In genomic region chr11:119194811-119195210, GRCh38 we compare ENCODE assay signal across 2 cellular contexts.
TF ChIP-seq lines count a peak whose summit lies in the region.

No MANE protein-coding gene starts in this region.

TF ChIP-seq in HCT116, 20 proteins besides CTCF, POLR2A, EP300 and RAD21:
- TF ChIP-seq, protein P1, sequence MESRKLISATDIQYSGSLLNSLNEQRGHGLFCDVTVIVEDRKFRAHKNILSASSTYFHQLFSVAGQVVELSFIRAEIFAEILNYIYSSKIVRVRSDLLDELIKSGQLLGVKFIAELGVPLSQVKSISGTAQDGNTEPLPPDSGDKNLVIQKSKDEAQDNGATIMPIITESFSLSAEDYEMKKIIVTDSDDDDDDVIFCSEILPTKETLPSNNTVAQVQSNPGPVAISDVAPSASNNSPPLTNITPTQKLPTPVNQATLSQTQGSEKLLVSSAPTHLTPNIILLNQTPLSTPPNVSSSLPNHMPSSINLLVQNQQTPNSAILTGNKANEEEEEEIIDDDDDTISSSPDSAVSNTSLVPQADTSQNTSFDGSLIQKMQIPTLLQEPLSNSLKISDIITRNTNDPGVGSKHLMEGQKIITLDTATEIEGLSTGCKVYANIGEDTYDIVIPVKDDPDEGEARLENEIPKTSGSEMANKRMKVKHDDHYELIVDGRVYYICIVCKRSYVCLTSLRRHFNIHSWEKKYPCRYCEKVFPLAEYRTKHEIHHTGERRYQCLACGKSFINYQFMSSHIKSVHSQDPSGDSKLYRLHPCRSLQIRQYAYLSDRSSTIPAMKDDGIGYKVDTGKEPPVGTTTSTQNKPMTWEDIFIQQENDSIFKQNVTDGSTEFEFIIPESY (IDR thresholded peaks at IDR 0.05; ENCODE audit: extremely low read depth, insufficient replicate concordance, low read length), result no peak
- no peak for TF ChIP-seq EZH2 (IDR thresholded peaks at IDR 0.05)
- no peak for TF ChIP-seq TCF7L2 (IDR thresholded peaks at IDR 0.05; ENCODE audit: borderline replicate concordance, extremely low read depth, insufficient read depth, insufficient read length)
- TF ChIP-seq YY1 (IDR thresholded peaks at IDR 0.05; ENCODE audit: extremely low read depth, insufficient replicate concordance, low read depth, low read length), result no peak
- no peak for TF ChIP-seq SP1 (IDR thresholded peaks at IDR 0.05; ENCODE audit: low read depth)

TF ChIP-seq in H1, 55 proteins besides CTCF, POLR2A, EP300 and RAD21:
- TF ChIP-seq TAF7 (optimal IDR thresholded peaks at IDR 0.05; ENCODE audit: borderline replicate concordance, low read depth, low read length), result no peak
- no peak for TF ChIP-seq BACH1 (IDR thresholded peaks at IDR 0.05; ENCODE audit: low read length)
- TF ChIP-seq, protein P2, sequence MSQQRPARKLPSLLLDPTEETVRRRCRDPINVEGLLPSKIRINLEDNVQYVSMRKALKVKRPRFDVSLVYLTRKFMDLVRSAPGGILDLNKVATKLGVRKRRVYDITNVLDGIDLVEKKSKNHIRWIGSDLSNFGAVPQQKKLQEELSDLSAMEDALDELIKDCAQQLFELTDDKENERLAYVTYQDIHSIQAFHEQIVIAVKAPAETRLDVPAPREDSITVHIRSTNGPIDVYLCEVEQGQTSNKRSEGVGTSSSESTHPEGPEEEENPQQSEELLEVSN (IDR thresholded peaks at IDR 0.05), result no peak
- no peak for TF ChIP-seq SIN3A (conservative IDR thresholded peaks at IDR 0.05 in 1 of 2, IDR thresholded peaks at IDR 0.05 in 1 of 2; ENCODE audit: low read depth in 1 of 2, low read length in 2 of 2)
- TF ChIP-seq TEAD4 (IDR thresholded peaks at IDR 0.05; ENCODE audit: low read depth, low read length), result no peak
- no peak for TF ChIP-seq SRF (IDR thresholded peaks at IDR 0.05; ENCODE audit: low read depth, low read length)
- TF ChIP-seq RXRA (IDR thresholded peaks at IDR 0.05; ENCODE audit: insufficient read depth, low read depth, low read length), result no peak
- no peak for TF ChIP-seq HDAC2 (IDR thresholded peaks at IDR 0.05; ENCODE audit: borderline replicate concordance in 1 of 2, low read depth in 2 of 2, low read length in 2 of 2)
- TF ChIP-seq, protein P3, sequence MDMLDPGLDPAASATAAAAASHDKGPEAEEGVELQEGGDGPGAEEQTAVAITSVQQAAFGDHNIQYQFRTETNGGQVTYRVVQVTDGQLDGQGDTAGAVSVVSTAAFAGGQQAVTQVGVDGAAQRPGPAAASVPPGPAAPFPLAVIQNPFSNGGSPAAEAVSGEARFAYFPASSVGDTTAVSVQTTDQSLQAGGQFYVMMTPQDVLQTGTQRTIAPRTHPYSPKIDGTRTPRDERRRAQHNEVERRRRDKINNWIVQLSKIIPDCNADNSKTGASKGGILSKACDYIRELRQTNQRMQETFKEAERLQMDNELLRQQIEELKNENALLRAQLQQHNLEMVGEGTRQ (IDR thresholded peaks at IDR 0.05; ENCODE audit: low read length), result no peak
- TF ChIP-seq TAF1 (IDR thresholded peaks at IDR 0.05; ENCODE audit: low read depth, low read length), result no peak
- TF ChIP-seq YY1 (IDR thresholded peaks at IDR 0.05; ENCODE audit: low read depth, low read length), result no peak
- no peak for TF ChIP-seq SP2 (IDR thresholded peaks at IDR 0.05; ENCODE audit: low read length)
- no peak for TF ChIP-seq SIX5 (IDR thresholded peaks at IDR 0.05; ENCODE audit: low read depth, low read length)
TF ChIP-seq in H1: peak in this region for 0.
